In the genomic region with DNA sequence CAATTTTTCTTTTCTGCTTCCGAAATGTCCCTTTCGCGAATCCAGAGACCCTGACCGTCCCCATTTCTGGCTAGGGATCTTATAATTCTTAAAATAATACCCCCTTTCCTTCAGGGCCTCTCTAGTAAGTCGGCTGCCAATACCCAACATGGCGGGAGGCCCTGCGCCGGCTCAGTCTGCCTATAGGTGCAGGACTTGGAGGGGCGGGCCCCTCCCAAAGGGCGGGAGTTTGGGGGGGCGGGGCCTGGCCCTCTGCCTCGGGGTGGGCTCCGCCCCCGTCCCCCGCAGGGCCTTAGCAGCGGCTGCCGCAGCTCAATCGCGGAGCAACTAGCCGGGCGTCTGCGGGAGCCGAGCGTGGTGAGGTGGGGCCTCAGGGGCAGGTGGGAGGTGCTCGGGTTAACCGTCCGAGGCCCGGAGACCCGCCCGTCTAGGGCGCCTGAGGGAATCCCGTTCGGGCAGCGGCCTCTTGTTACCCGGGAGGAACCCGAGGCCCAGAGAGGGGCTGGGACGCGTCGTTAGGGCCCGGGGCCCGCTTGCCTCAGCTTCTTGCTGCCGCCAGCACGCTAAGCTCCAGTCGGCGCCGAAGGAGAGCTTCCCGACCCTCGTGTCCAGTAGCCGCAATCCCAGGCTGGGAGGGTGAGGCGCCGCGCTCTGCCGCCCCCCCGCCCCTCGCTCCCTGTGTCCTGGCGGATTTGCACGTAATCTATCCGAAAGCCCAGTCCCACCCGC, we compare ENCODE assay signal across 8 cellular contexts. TPM values are rescaled to one million over a fixed set of nuclear protein-coding genes. Genes with fewer than 3 reads are reported as not detected.
DNase-seq lines count a peak whose midpoint lies in the region; ATAC-seq and TF ChIP-seq lines count a peak whose summit lies in the region.

A gene with protein sequence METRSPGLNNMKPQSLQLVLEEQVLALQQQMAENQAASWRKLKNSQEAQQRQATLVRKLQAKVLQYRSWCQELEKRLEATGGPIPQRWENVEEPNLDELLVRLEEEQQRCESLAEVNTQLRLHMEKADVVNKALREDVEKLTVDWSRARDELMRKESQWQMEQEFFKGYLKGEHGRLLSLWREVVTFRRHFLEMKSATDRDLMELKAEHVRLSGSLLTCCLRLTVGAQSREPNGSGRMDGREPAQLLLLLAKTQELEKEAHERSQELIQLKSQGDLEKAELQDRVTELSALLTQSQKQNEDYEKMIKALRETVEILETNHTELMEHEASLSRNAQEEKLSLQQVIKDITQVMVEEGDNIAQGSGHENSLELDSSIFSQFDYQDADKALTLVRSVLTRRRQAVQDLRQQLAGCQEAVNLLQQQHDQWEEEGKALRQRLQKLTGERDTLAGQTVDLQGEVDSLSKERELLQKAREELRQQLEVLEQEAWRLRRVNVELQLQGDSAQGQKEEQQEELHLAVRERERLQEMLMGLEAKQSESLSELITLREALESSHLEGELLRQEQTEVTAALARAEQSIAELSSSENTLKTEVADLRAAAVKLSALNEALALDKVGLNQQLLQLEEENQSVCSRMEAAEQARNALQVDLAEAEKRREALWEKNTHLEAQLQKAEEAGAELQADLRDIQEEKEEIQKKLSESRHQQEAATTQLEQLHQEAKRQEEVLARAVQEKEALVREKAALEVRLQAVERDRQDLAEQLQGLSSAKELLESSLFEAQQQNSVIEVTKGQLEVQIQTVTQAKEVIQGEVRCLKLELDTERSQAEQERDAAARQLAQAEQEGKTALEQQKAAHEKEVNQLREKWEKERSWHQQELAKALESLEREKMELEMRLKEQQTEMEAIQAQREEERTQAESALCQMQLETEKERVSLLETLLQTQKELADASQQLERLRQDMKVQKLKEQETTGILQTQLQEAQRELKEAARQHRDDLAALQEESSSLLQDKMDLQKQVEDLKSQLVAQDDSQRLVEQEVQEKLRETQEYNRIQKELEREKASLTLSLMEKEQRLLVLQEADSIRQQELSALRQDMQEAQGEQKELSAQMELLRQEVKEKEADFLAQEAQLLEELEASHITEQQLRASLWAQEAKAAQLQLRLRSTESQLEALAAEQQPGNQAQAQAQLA (N-terminal part only) (plus strand): TSS at position 718 of the 729 bp plus-strand sequence. CDS start 6,770 bp downstream, outside the sequence.

- H3K4me1 Mint-ChIP-seq in T-helper 1 cell treated with Interleukin-12 subunit alpha and Interleukin-12 subunit beta and Interleukin-4 antibody, amounts not matched to agents 30 μg/mL and 1 μg/mL, for 36 hours (ENCODE audit: low read depth), result peaks cover 20% of the 10 kb centered on the region

- no peaks in the 10 kb centered on the region for H3K36me3 ChIP-seq in upper lobe of left lung

- WGBS in upper lobe of left lung, 2 donors, result 1 to 2% methylated on average over 11 to 49 of the region's 59 CpGs

- peak within 1 kb of the TSS; percentile 93 for H3K4me3 Mint-ChIP-seq in T-helper 1 cell treated with Interleukin-12 subunit alpha and Interleukin-12 subunit beta and Interleukin-4 antibody, amounts not matched to agents 30 μg/mL and 1 μg/mL, for 36 hours

- no peak for TF ChIP-seq CTCF in upper lobe of left lung (IDR thresholded peaks at IDR 0.05)

- TF ChIP-seq EP300 in upper lobe of left lung (IDR thresholded peaks at IDR 0.05), result no peak

- intact Hi-C loops in left cardiac atrium (cut with DNase I) (no loop called here), posterior vena cava (cut with DNase I) (loop anchor here in 1 of 2 donors (5.0 kb wide), 1 partner anchor 772 kb away; no protein-coding TSS in a partner anchor)

- H3K27ac ChIP-seq in upper lobe of left lung, result peak within 1 kb of the TSS; percentile 86 to 97 (median 92)

- peak in 2 of 4 donors; percentile 13 to 55 for TF ChIP-seq POLR2A in upper lobe of left lung (IDR thresholded peaks at IDR 0.05)

- DNase-seq in NCI-H1694 treated with DMSO at 0.1 percent for 48 hours (lab: John Stamatoyannopoulos, UW) (peak; percentile 96), amniotic stem cell (lab: John Stamatoyannopoulos, UW) (peak; percentile 84), left cardiac atrium (peak; percentile 95), posterior vena cava (ENCODE audit: low spot score) (peak; percentile 97), upper lobe of left lung (peak; percentile 95 to 97)

- no peaks in the 10 kb centered on the region for H3K27me3 Mint-ChIP-seq in T-helper 1 cell treated with Interleukin-12 subunit alpha and Interleukin-12 subunit beta and Interleukin-4 antibody, amounts not matched to agents 30 μg/mL and 1 μg/mL, for 36 hours (ENCODE audit: low read depth)

- H3K9me3 ChIP-seq in upper lobe of left lung, result no peaks in the 10 kb centered on the region

- peaks cover 4% of the 10 kb centered on the region for H3K36me3 Mint-ChIP-seq in T-helper 1 cell treated with Interleukin-12 subunit alpha and Interleukin-12 subunit beta and Interleukin-4 antibody, amounts not matched to agents 30 μg/mL and 1 μg/mL, for 36 hours (ENCODE audit: low read depth)

- H3K27me3 ChIP-seq in upper lobe of left lung, result no peaks in the 10 kb centered on the region

- H3K9me3 Mint-ChIP-seq in T-helper 1 cell treated with Interleukin-12 subunit alpha and Interleukin-12 subunit beta and Interleukin-4 antibody, amounts not matched to agents 30 μg/mL and 1 μg/mL, for 36 hours, result no peaks in the 10 kb centered on the region

- peaks cover 10 to 17% (median 16%) of the 10 kb centered on the region in 4 donors for H3K4me1 ChIP-seq in upper lobe of left lung

- ATAC-seq in GM18498 (IDR thresholded peaks at IDR 0.05; ENCODE audit: unreplicated experiment), result peak; percentile 93
- ATAC-seq in HG02938 (IDR thresholded peaks at IDR 0.05; ENCODE audit: unreplicated experiment), result peak; percentile 86
- ATAC-seq in left cardiac atrium, result peak; percentile 99
- peak; percentile 100 for ATAC-seq in upper lobe of left lung (ENCODE audit: low FRiP score in 2 of 2)

- peak within 1 kb of the TSS; percentile 99 for H3K27ac Mint-ChIP-seq in T-helper 1 cell treated with Interleukin-12 subunit alpha and Interleukin-12 subunit beta and Interleukin-4 antibody, amounts not matched to agents 30 μg/mL and 1 μg/mL, for 36 hours

- H3K4me3 ChIP-seq in upper lobe of left lung, result peak within 1 kb of the TSS; percentile 80 to 90 (median 88)

RNA-seq across cellular contexts. Expression of the gene that starts here (rescaled TPM):
- 10 to 100 TPM; 11.1 to 17.3 TPM for total RNA-seq in left cardiac atrium
- 10 to 100 TPM; 20.4 to 22.2 TPM for total RNA-seq in posterior vena cava
- total RNA-seq in upper lobe of left lung, result 10 to 100 TPM; 15.4 to 66.6 (median 29.6) TPM

Comparison
In these comparisons a context has a peak if more than half of its experiments do, and no peak if none do; other contexts are left out.
1. Peak in every context shown above with its lines: DNase-seq, ATAC-seq, H3K4me3 ChIP-seq and H3K27ac ChIP-seq.